1 cellular context compared by ENCODE assay signal in genomic region chr9:136857606-136858412, GRCh38.
TF ChIP-seq lines count a peak whose summit lies in the region.

No MANE protein-coding gene starts in this region.

TF ChIP-seq in K562, 482 proteins besides CTCF, POLR2A, EP300 and RAD21:
- TF ChIP-seq ZBTB33 (CRISPR knock-in tag; IDR thresholded peaks at IDR 0.05) (peak; percentile 75; the same call in 1 of the 2 replicates), KLF16 (IDR thresholded peaks at IDR 0.05) (no peak), HNRNPL (IDR thresholded peaks at IDR 0.05; ENCODE audit: low read depth, low read length) (peak; percentile 86), PRPF4 (IDR thresholded peaks at IDR 0.05; ENCODE audit: insufficient read depth, low read depth, low read length, poor library complexity, severe bottlenecking) (peak; percentile 36), MTA1 (IDR thresholded peaks at IDR 0.05; ENCODE audit: borderline replicate concordance) (no peak), RBFOX2 (IDR thresholded peaks at IDR 0.05; ENCODE audit: low read depth, low read length) (peak; percentile 42), KDM1A (IDR thresholded peaks at IDR 0.05) (peak in 1 of 2 experiments; percentile 89; a peak in 1 of 4 replicates), GTF2B (IDR thresholded peaks at IDR 0.05; ENCODE audit: extremely low read depth, insufficient read length) (no peak), POLR2G (IDR thresholded peaks at IDR 0.05; ENCODE audit: low read depth, low read length) (peak; percentile 68), RBM22 (IDR thresholded peaks at IDR 0.05; ENCODE audit: low read depth, low read length, poor library complexity, severe bottlenecking) (peak; percentile 9), PCBP1 (IDR thresholded peaks at IDR 0.05; ENCODE audit: low read depth, low read length, poor library complexity, severe bottlenecking) (peak; percentile 69)
